9 cellular contexts compared by ENCODE assay signal in the genomic region with DNA sequence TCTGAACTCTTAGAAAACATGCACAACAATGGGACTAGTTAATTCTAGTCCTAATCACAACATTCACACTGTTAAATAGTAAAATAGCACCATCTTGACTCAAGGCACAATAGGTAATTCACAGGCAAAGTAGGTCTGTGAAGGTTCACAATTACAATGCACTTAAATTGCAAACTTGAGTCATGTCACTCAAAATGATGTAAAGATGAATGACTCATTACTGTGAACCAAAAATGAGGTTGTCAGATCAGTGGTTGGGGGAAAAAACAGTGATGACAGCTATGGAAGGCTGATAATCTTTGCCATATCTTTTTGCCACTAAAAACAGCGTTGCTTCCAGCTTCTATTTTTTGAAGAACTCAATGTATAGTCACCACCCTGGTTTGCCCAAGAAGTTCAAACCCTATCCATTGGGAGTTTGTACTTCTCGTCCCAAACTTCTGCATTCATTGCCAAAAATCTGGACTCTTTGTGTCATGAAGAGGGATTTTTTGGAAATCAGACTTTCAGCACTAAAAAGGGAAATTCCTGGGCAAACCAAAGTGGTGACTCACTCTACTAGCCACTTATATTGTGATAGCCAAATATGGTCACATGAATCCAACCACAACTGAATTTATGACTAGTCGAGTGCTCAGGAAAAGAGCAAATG.
A peak's percentile ranks its signal among the peaks of the same experiment; 100 is the strongest.
DNase-seq lines count a peak whose midpoint lies in the region; ATAC-seq and TF ChIP-seq lines count a peak whose summit lies in the region.
"Had no signal": no experiment of that assay in that cellular context is flagged by ENCODE, and none has a peak within 500 bp of the region (broad histone marks: within the 10 kb centered on the region; RNA-seq: fewer than 3 reads in every experiment).

No MANE protein-coding gene starts in this region.

- H3K27ac ChIP-seq in PC-3 (ENCODE audit: low read length): peak overlapping the region; percentile 80
- no peak overlapping the region for H3K27ac ChIP-seq in caudate nucleus (ENCODE audit: low read depth, low read length)
- H3K27ac ChIP-seq: cardiac muscle cell had no signal

- H4K20me1 ChIP-seq in PC-3 (ENCODE audit: low read length): no peaks in the 10 kb centered on the region

- no peaks in the 10 kb centered on the region for H3K9me2 ChIP-seq in PC-3 (replicated peaks; ENCODE audit: low read length)

- peaks cover 13% of the 10 kb centered on the region for H3K4me1 ChIP-seq in PC-3 (ENCODE audit: insufficient read depth, low read length)

- DNase-seq in EH (ENCODE audit: low read depth) (peak; percentile 96), HCEC 1CT (peak; percentile 95), PC-3 (peak; percentile 83), foreskin fibroblast (peak; percentile 86 to 89), DMS153 treated with DMSO at 0.1 percent for 48 hours (lab: John Stamatoyannopoulos, UW; ENCODE audit: unreplicated experiment) (no peak), caudate nucleus (lab: John Stamatoyannopoulos, UW) (no peak), GM20000 (ENCODE audit: low spot score) (no peak)

- intact Hi-C loops in PC-3 (cut with micrococcal nuclease): no loop called here

- TF ChIP-seq CTCF in PC-3 (conservative IDR thresholded peaks at IDR 0.05; ENCODE audit: low read depth, low read length) (no peak), foreskin fibroblast (IDR thresholded peaks at IDR 0.05; ENCODE audit: low read depth, low read length) (no peak), GM20000 (IDR thresholded peaks at IDR 0.05; ENCODE audit: extremely low read depth, missing control alignments) (no peak)

- CTCF ChIA-PET in PC-3 (lab: Charles Lee): no interaction called here

- peak overlapping the region; percentile 25; the same call in 1 of the 2 replicates for H3K4me2 ChIP-seq in PC-3 (ENCODE audit: low read length)

- BruUV-seq in PC-3 (replicated peaks; lab: Mats Ljungman, UMichigan): no TSS peak

- H3K4me3 ChIP-seq in PC-3 (ENCODE audit: low read length) (no peak overlapping the region), foreskin fibroblast (ENCODE audit: low read depth in 1 of 2, low read length in 2 of 2) (no peak overlapping the region)
- H3K4me3 ChIP-seq: cardiac muscle cell had no signal

- no peak overlapping the region for H3K9ac ChIP-seq in PC-3 (ENCODE audit: low read length)

- H2AFZ ChIP-seq in PC-3 (ENCODE audit: low read length): no peak overlapping the region

- no peaks in the 10 kb centered on the region for H3K79me2 ChIP-seq in PC-3 (ENCODE audit: low read length)

- POLR2A ChIA-PET in PC-3 (lab: Charles Lee; ENCODE audit: unreplicated experiment): no interaction called here

- ATAC-seq in PC-3 (peak; percentile 93), GM21390 (IDR thresholded peaks at IDR 0.05; ENCODE audit: unreplicated experiment) (no peak)

- no peaks in the 10 kb centered on the region for H3F3A ChIP-seq in PC-3 (ENCODE audit: low read length, unreplicated experiment)

- no peaks in the 10 kb centered on the region for H3K36me3 ChIP-seq in PC-3 (ENCODE audit: low read depth, low read length)
- H3K36me3 ChIP-seq: cardiac muscle cell had no signal

- no peaks in the 10 kb centered on the region for H3K27me3 ChIP-seq in PC-3 (ENCODE audit: low read length)
- H3K27me3 ChIP-seq: cardiac muscle cell had no signal

- no peaks in the 10 kb centered on the region for H3K9me3 ChIP-seq in PC-3 (ENCODE audit: low read length)

Comparison
In these comparisons a context has a peak if more than half of its experiments do, and no peak if none do; other contexts are left out.
1. DNase-seq: peak in EH (single experiment), HCEC 1CT (single experiment), PC-3 (single experiment) and foreskin fibroblast (2 of 2); none in DMS153 treated with DMSO at 0.1 percent for 48 hours (single experiment), caudate nucleus (0 of 61) and GM20000 (single experiment).